18 cellular contexts compared by ENCODE assay signal in the genomic region with DNA sequence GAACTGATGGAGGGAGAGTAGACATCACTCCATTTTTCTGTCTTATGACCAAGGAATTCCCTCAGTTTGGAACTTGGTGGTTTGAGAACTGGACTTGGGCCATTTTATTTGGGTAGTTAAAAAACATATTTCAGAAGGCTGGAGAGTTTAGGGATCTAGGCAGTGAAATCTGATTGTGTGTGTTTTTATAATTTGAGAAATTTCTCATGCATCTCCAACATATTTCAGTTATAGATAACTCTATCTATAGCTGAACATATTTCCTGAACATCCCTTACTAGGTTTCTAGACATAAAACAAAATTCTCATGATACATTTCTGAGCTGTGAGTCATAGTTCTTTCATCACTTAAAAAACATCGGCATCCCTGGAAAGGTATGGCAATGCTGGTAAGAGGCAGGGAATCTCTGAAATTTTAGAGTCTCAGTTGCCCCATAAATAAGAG.
A peak's percentile ranks its signal among the peaks of the same experiment; 100 is the strongest.
DNase-seq lines count a peak whose midpoint lies in the region; ATAC-seq and TF ChIP-seq lines count a peak whose summit lies in the region.
"Had no signal": no experiment of that assay in that cellular context is flagged by ENCODE, and none has a peak within 500 bp of the region (broad histone marks: within the 10 kb centered on the region; RNA-seq: fewer than 3 reads in every experiment).

No MANE protein-coding gene starts in this region.

- no peak overlapping the region for H3K4me2 ChIP-seq in mesenchymal stem cell (ENCODE audit: low read length, poor library complexity, severe bottlenecking)

- H2BK15ac ChIP-seq in mesenchymal stem cell (ENCODE audit: low read depth, poor library complexity, severe bottlenecking): no peak overlapping the region

- H3K4me3 ChIP-seq in choroid plexus epithelial cell (ENCODE audit: low read depth, low read length) (no peak overlapping the region), mesenchymal stem cell (ENCODE audit: insufficient read depth in 1 of 2, low read depth in 1 of 2, low read length in 2 of 2) (no peak overlapping the region)
- H3K4me3 ChIP-seq: left lung, prostate gland, tibial nerve had no signal

- no peak overlapping the region for H4K8ac ChIP-seq in mesenchymal stem cell (ENCODE audit: low read length)

- H3K4me3 Mint-ChIP-seq in activated T-cell treated with anti-CD3 and anti-CD28 coated beads, Interleukin-2, amount 50 U/mL, for 24 hours: no peak overlapping the region
- H3K4me3 Mint-ChIP-seq in stimulated activated memory B cell treated with anti-CD40 and anti-IgM and Interleukin-4, amounts not matched to agents 10 μg/mL and 1 μg/mL and 100 μg/mL, for 72 hours: no peak overlapping the region
- H3K4me3 Mint-ChIP-seq: activated naive CD4-positive, alpha-beta T cell treated with anti-CD3 and anti-CD28 coated beads for 36 hours; natural killer cell had no signal

- H2AFZ ChIP-seq in mesenchymal stem cell (ENCODE audit: low read depth, low read length): no peak overlapping the region

- H3K23ac ChIP-seq in mesenchymal stem cell (ENCODE audit: low read length in 2 of 2): no peak overlapping the region

- no peaks in the 10 kb centered on the region for H3K9me3 ChIP-seq in mesenchymal stem cell (ENCODE audit: control insufficient read depth, low read length)
- H3K9me3 ChIP-seq: left lung, prostate gland, tibial nerve had no signal

- H3K79me1 ChIP-seq in mesenchymal stem cell (replicated peaks; ENCODE audit: low read length, poor library complexity, severe bottlenecking): no peaks in the 10 kb centered on the region

- 14% methylated on average over 1 of the region's 1 CpG for WGBS in mesenchymal stem cell

- H3K9ac ChIP-seq in mesenchymal stem cell (ENCODE audit: low read length): no peak overlapping the region

- H3K4me1 ChIP-seq in mesenchymal stem cell (ENCODE audit: control insufficient read depth, insufficient read depth, low read depth, low read length): no peaks in the 10 kb centered on the region
- H3K4me1 ChIP-seq: left lung, prostate gland, tibial nerve had no signal

- H3K9me3 Mint-ChIP-seq in activated T-cell treated with anti-CD3 and anti-CD28 coated beads, Interleukin-2, amount 50 U/mL, for 24 hours: no peaks in the 10 kb centered on the region
- H3K9me3 Mint-ChIP-seq in stimulated activated memory B cell treated with anti-CD40 and anti-IgM and Interleukin-4, amounts not matched to agents 10 μg/mL and 1 μg/mL and 100 μg/mL, for 72 hours: no peaks in the 10 kb centered on the region
- H3K9me3 Mint-ChIP-seq: activated naive CD4-positive, alpha-beta T cell treated with anti-CD3 and anti-CD28 coated beads for 36 hours; natural killer cell had no signal

- no peak overlapping the region for H2BK12ac ChIP-seq in mesenchymal stem cell (ENCODE audit: low read length in 2 of 2)

- H2AK5ac ChIP-seq in mesenchymal stem cell (ENCODE audit: low read length, severe bottlenecking): no peak overlapping the region

- H3K27me3 Mint-ChIP-seq in activated T-cell treated with anti-CD3 and anti-CD28 coated beads, Interleukin-2, amount 50 U/mL, for 24 hours: peaks cover 25% of the 10 kb centered on the region
- H3K27me3 Mint-ChIP-seq in stimulated activated memory B cell treated with anti-CD40 and anti-IgM and Interleukin-4, amounts not matched to agents 10 μg/mL and 1 μg/mL and 100 μg/mL, for 72 hours: peaks cover under 1% of the 10 kb centered on the region

- H3K27ac ChIP-seq in mesenchymal stem cell (ENCODE audit: low read length, poor library complexity, severe bottlenecking): no peak overlapping the region
- H3K27ac ChIP-seq: 22Rv1, left lung, prostate gland, tibial nerve, VCaP had no signal

- H3K36me3 Mint-ChIP-seq in activated T-cell treated with anti-CD3 and anti-CD28 coated beads, Interleukin-2, amount 50 U/mL, for 24 hours (ENCODE audit: low read depth): no peaks in the 10 kb centered on the region
- H3K36me3 Mint-ChIP-seq in stimulated activated memory B cell treated with anti-CD40 and anti-IgM and Interleukin-4, amounts not matched to agents 10 μg/mL and 1 μg/mL and 100 μg/mL, for 72 hours: no peaks in the 10 kb centered on the region
- H3K36me3 Mint-ChIP-seq: natural killer cell had no signal

- TF ChIP-seq CTCF in choroid plexus epithelial cell (conservative IDR thresholded peaks at IDR 0.05; ENCODE audit: low read depth, low read length): no peak

- no peak for DNase-seq in activated T-cell treated with anti-CD3 and anti-CD28 coated beads, Interleukin-2, amount 50 U/mL, for 24 hours
- no peak for DNase-seq in activated T-cell treated with anti-CD3 and anti-CD28 coated beads, Interleukin-2, amount 50 U/mL, for 1 hour
- peak; percentile 82 for DNase-seq in choroid plexus epithelial cell (ENCODE audit: low read depth)
- no peak for DNase-seq in mesenchymal stem cell
- no peak for DNase-seq in epidermal melanocyte (ENCODE audit: insufficient read length, low spot score)
- DNase-seq: activated CD8-positive, alpha-beta memory T cell treated with anti-CD3 and anti-CD28 coated beads for 24 hours; activated naive CD4-positive, alpha-beta T cell treated with anti-CD3 and anti-CD28 coated beads for 36 hours; left lung; natural killer cell; NCI-H1048; NCI-H2171 treated with DMSO at 0.1 percent for 48 hours had no signal

- H3K14ac ChIP-seq in mesenchymal stem cell (ENCODE audit: low read length in 2 of 2): no peak overlapping the region

- H3K4me1 Mint-ChIP-seq in activated T-cell treated with anti-CD3 and anti-CD28 coated beads, Interleukin-2, amount 50 U/mL, for 24 hours (ENCODE audit: low read depth): peaks cover 63% of the 10 kb centered on the region
- peaks cover 48% of the 10 kb centered on the region for H3K4me1 Mint-ChIP-seq in stimulated activated memory B cell treated with anti-CD40 and anti-IgM and Interleukin-4, amounts not matched to agents 10 μg/mL and 1 μg/mL and 100 μg/mL, for 72 hours
- H3K4me1 Mint-ChIP-seq: natural killer cell had no signal

- no peaks in the 10 kb centered on the region for H3K36me3 ChIP-seq in mesenchymal stem cell (ENCODE audit: control insufficient read depth in 1 of 2, insufficient read depth in 2 of 2, low read depth in 1 of 2, low read length in 2 of 2)
- H3K36me3 ChIP-seq: left lung, prostate gland, tibial nerve had no signal

- H3K27me3 ChIP-seq in mesenchymal stem cell (ENCODE audit: control insufficient read depth in 1 of 2, insufficient read depth in 1 of 2, low read length in 2 of 2): no peaks in the 10 kb centered on the region
- H3K27me3 ChIP-seq: left lung, tibial nerve had no signal

- H3K4ac ChIP-seq in mesenchymal stem cell (ENCODE audit: low read depth in 1 of 2, low read length in 2 of 2): no peak overlapping the region

- no peak overlapping the region for H4K91ac ChIP-seq in mesenchymal stem cell (ENCODE audit: low read length)

- no peak overlapping the region for H2BK120ac ChIP-seq in mesenchymal stem cell (ENCODE audit: low read depth, low read length)

- peak overlapping the region; percentile 53 for H3K27ac Mint-ChIP-seq in activated T-cell treated with anti-CD3 and anti-CD28 coated beads, Interleukin-2, amount 50 U/mL, for 24 hours
- H3K27ac Mint-ChIP-seq in stimulated activated memory B cell treated with anti-CD40 and anti-IgM and Interleukin-4, amounts not matched to agents 10 μg/mL and 1 μg/mL and 100 μg/mL, for 72 hours: peak overlapping the region; percentile 11
- H3K27ac Mint-ChIP-seq: activated naive CD4-positive, alpha-beta T cell treated with anti-CD3 and anti-CD28 coated beads for 36 hours; natural killer cell had no signal

- ATAC-seq in SK-N-SH treated with all-trans-retinoic acid at 6 μM for 48 hours (peak; percentile 85), GM18517 (IDR thresholded peaks at IDR 0.05; ENCODE audit: unreplicated experiment) (no peak)
- ATAC-seq in stimulated activated memory B cell treated with anti-CD40 and anti-IgM and Interleukin-4, amounts not matched to agents 10 μg/mL and 1 μg/mL and 100 μg/mL, for 72 hours: no peak
- ATAC-seq: left lung, natural killer cell had no signal

- H3K18ac ChIP-seq in mesenchymal stem cell (ENCODE audit: low read depth in 1 of 2, low read length in 2 of 2): no peak overlapping the region

- no peak overlapping the region for H2BK5ac ChIP-seq in mesenchymal stem cell (ENCODE audit: low read depth, low read length, poor library complexity, severe bottlenecking)

TF ChIP-seq in SK-N-SH treated with all-trans-retinoic acid at 6 μM for 48 hours, 23 proteins besides CTCF, POLR2A, EP300 and RAD21:
- TF ChIP-seq ZC3H10 (CRISPR knock-in tag; IDR thresholded peaks at IDR 0.05) (no peak), ZNF8 (CRISPR knock-in tag; IDR thresholded peaks at IDR 0.05) (no peak)
